ENCODE assay signal across 8 cellular contexts in the genomic region with DNA sequence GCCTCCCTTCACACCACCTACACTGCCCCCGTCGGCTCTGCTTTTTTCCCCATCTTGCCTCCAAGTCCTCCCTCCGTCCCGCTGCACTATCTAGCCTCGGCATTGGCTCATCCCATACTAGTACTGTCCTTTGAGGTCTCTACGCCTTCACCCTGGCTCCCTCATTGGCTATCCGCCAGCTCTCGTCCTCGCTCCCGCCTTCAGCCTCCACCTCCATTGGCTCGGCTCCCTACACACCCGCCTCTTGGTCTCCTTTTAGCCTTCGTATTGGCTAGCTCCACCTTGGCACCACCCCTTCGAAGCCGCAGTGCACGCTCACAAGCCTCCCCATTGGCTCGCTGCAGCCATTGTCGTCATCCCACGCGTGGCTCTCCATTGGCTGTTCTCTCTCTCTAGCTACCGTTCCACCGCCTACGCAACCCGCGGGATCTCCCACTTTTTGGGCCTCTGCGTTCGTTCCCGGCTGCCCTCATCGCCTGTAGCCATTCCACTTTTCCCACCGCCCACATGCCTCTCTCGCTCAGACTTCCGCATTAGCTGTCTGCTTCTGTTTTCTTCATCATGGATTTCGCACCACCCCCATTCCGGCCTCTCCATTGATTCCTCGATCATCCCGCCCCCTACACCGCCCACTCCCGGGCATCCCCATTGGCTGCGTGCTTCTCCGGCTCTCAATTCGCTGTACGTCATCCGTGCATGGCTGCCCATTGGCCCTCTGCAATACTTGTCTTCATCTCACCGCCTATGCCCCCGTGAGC. TPM values are rescaled to one million over a fixed set of nuclear protein-coding genes. Genes with fewer than 3 reads are reported as not detected.
DNase-seq lines count a peak whose midpoint lies in the region; ATAC-seq and TF ChIP-seq lines count a peak whose summit lies in the region.

No MANE protein-coding gene starts in this region.

- peak overlapping the region; percentile 92 for H2AFZ ChIP-seq in fibroblast of lung (ENCODE audit: low read length)

- H4K20me1 ChIP-seq in fibroblast of lung (ENCODE audit: control insufficient read depth, extremely low read depth, insufficient read depth, low read length) = no peaks in the 10 kb centered on the region

- CTCF ChIA-PET in naive thymus-derived CD4-positive, alpha-beta T cell (lab: Charles Lee) = interaction anchor here (0.6 to 1.2 kb wide), 3 partner anchors 22 to 585 kb away, joined by 3 to 4 read pairs (median 4); no protein-coding TSS in a partner anchor

- H3K36me3 Mint-ChIP-seq in activated T-helper 2 cell treated with anti-CD3 and anti-CD28 coated beads, Interferon-gamma antibody, Interleukin-2, Interleukin-4, amounts not matched to agents 10 μg/mL and 5 μg/mL and 100 μg/mL, durations not matched to agents 14 hours and 24 hours and 36 hours (ENCODE audit: low read depth) = peaks cover 26% of the 10 kb centered on the region
- peaks cover 0 to 15% (median 4%) of the 10 kb centered on the region in 5 donors for H3K36me3 Mint-ChIP-seq in naive thymus-derived CD4-positive, alpha-beta T cell
- H3K36me3 Mint-ChIP-seq in stimulated activated memory B cell treated with anti-CD40 and anti-IgM and Interleukin-4, amounts not matched to agents 10 μg/mL and 1 μg/mL and 100 μg/mL, for 72 hours = peaks cover 7% of the 10 kb centered on the region

- no peaks in the 10 kb centered on the region for H3K9me3 Mint-ChIP-seq in activated T-helper 2 cell treated with anti-CD3 and anti-CD28 coated beads, Interferon-gamma antibody, Interleukin-2, Interleukin-4, amounts not matched to agents 10 μg/mL and 5 μg/mL and 100 μg/mL, durations not matched to agents 14 hours and 24 hours and 36 hours
- H3K9me3 Mint-ChIP-seq in naive thymus-derived CD4-positive, alpha-beta T cell = peaks cover 0 to 5% (median 0%) of the 10 kb centered on the region in 11 donors
- no peaks in the 10 kb centered on the region for H3K9me3 Mint-ChIP-seq in stimulated activated memory B cell treated with anti-CD40 and anti-IgM and Interleukin-4, amounts not matched to agents 10 μg/mL and 1 μg/mL and 100 μg/mL, for 72 hours

- no peaks in the 10 kb centered on the region for H3K27me3 Mint-ChIP-seq in activated T-helper 2 cell treated with anti-CD3 and anti-CD28 coated beads, Interferon-gamma antibody, Interleukin-2, Interleukin-4, amounts not matched to agents 10 μg/mL and 5 μg/mL and 100 μg/mL, durations not matched to agents 14 hours and 24 hours and 36 hours (ENCODE audit: low read depth)
- no peaks in the 10 kb centered on the region for H3K27me3 Mint-ChIP-seq in naive thymus-derived CD4-positive, alpha-beta T cell
- no peaks in the 10 kb centered on the region for H3K27me3 Mint-ChIP-seq in stimulated activated memory B cell treated with anti-CD40 and anti-IgM and Interleukin-4, amounts not matched to agents 10 μg/mL and 1 μg/mL and 100 μg/mL, for 72 hours

- H3K4me2 ChIP-seq in fibroblast of lung (ENCODE audit: extremely low read depth, insufficient read depth, low read length) = peak overlapping the region; percentile 92

- intact Hi-C loops in activated T-helper 2 cell treated with anti-CD3 and anti-CD28 coated beads, Interferon-gamma antibody, Interleukin-2, Interleukin-4, amounts not matched to agents 10 μg/mL and 5 μg/mL and 100 μg/mL, durations not matched to agents 14 hours and 24 hours and 36 hours (cut with micrococcal nuclease) = loop anchor here (2.0 to 10.0 kb wide), 4 partner anchors 34 to 554 kb away; a partner anchor contains a TSS
- intact Hi-C loops in naive thymus-derived CD4-positive, alpha-beta T cell (cut with micrococcal nuclease) = loop anchor here (1.0 to 10.0 kb wide), 21 partner anchors 11 to 1614 kb away; a partner anchor contains a TSS

- peak overlapping the region; percentile 98 for H3K27ac Mint-ChIP-seq in activated T-helper 2 cell treated with anti-CD3 and anti-CD28 coated beads, Interferon-gamma antibody, Interleukin-2, Interleukin-4, amounts not matched to agents 10 μg/mL and 5 μg/mL and 100 μg/mL, durations not matched to agents 14 hours and 24 hours and 36 hours
- peak overlapping the region; percentile 99 to 100 (median 99) for H3K27ac Mint-ChIP-seq in naive thymus-derived CD4-positive, alpha-beta T cell
- H3K27ac Mint-ChIP-seq in stimulated activated memory B cell treated with anti-CD40 and anti-IgM and Interleukin-4, amounts not matched to agents 10 μg/mL and 1 μg/mL and 100 μg/mL, for 72 hours = peak overlapping the region; percentile 90

- POLR2A ChIA-PET in naive thymus-derived CD4-positive, alpha-beta T cell (lab: Charles Lee) = interaction anchor here (0.6 to 3.3 kb wide), 15 partner anchors 10 to 1903 kb away, joined by 3 to 30 read pairs (median 4); a partner anchor contains a TSS

- no peaks in the 10 kb centered on the region for H3K27me3 ChIP-seq in fibroblast of lung (ENCODE audit: control insufficient read depth, insufficient read depth, low read length)
- no peaks in the 10 kb centered on the region for H3K27me3 ChIP-seq in naive thymus-derived CD4-positive, alpha-beta T cell (ENCODE audit: control insufficient read depth in 2 of 2, insufficient read depth in 2 of 2, low read length in 2 of 2)

- H3K4me1 ChIP-seq in fibroblast of lung (ENCODE audit: control insufficient read depth, extremely low read depth, insufficient read depth, low read length) = no peaks in the 10 kb centered on the region
- H3K4me1 ChIP-seq in naive thymus-derived CD4-positive, alpha-beta T cell (ENCODE audit: control insufficient read depth in 2 of 2, insufficient read depth in 2 of 2, low read length in 2 of 2) = peaks cover 30 to 34% of the 10 kb centered on the region in 2 donors

- H3K4me3 ChIP-seq in LNCaP clone FGC (ENCODE audit: low read depth, low read length) = peak overlapping the region; percentile 65
- H3K4me3 ChIP-seq in fibroblast of lung (replicated peaks in 1 of 4; ENCODE audit: control extremely low read depth in 1 of 4, insufficient read depth in 1 of 4, low read depth in 3 of 4, low read length in 4 of 4) = peak overlapping the region; percentile 57 to 73 (median 62)
- peak overlapping the region; percentile 96 for H3K4me3 ChIP-seq in naive thymus-derived CD4-positive, alpha-beta T cell (ENCODE audit: low read length)

- ATAC-seq in naive thymus-derived CD4-positive, alpha-beta T cell = peak; percentile 89
- peak; percentile 96 for ATAC-seq in stimulated activated memory B cell treated with anti-CD40 and anti-IgM and Interleukin-4, amounts not matched to agents 10 μg/mL and 1 μg/mL and 100 μg/mL, for 72 hours

- H3K27ac ChIP-seq in fibroblast of lung (ENCODE audit: insufficient read depth, low read length) = peak overlapping the region; percentile 98
- H3K27ac ChIP-seq in naive thymus-derived CD4-positive, alpha-beta T cell (ENCODE audit: low read depth, low read length) = peak overlapping the region; percentile 99

- H3K9ac ChIP-seq in fibroblast of lung (ENCODE audit: insufficient read depth, low read length) = peak overlapping the region; percentile 92

- no peaks in the 10 kb centered on the region for H3K9me3 ChIP-seq in fibroblast of lung (ENCODE audit: control insufficient read depth, insufficient read depth, low read depth, low read length)
- no peaks in the 10 kb centered on the region for H3K9me3 ChIP-seq in naive thymus-derived CD4-positive, alpha-beta T cell (ENCODE audit: control insufficient read depth in 2 of 3, low read length in 3 of 3)

- no peak for TF ChIP-seq CTCF in LNCaP clone FGC (IDR thresholded peaks at IDR 0.05; ENCODE audit: control insufficient read depth, extremely low read depth, insufficient read depth)
- no peak for TF ChIP-seq CTCF in fibroblast of lung (conservative IDR thresholded peaks at IDR 0.05 in 1 of 2, IDR thresholded peaks at IDR 0.05 in 1 of 2; ENCODE audit: low read depth in 1 of 2, low read length in 2 of 2)

- peaks cover 14% of the 10 kb centered on the region for H3K79me2 ChIP-seq in fibroblast of lung (ENCODE audit: control insufficient read depth, insufficient read depth, low read length)

- H3K4me1 Mint-ChIP-seq in activated T-helper 2 cell treated with anti-CD3 and anti-CD28 coated beads, Interferon-gamma antibody, Interleukin-2, Interleukin-4, amounts not matched to agents 10 μg/mL and 5 μg/mL and 100 μg/mL, durations not matched to agents 14 hours and 24 hours and 36 hours (ENCODE audit: low read depth) = peaks cover 43% of the 10 kb centered on the region
- peaks cover 17 to 51% (median 42%) of the 10 kb centered on the region in 7 donors for H3K4me1 Mint-ChIP-seq in naive thymus-derived CD4-positive, alpha-beta T cell
- peaks cover 29% of the 10 kb centered on the region for H3K4me1 Mint-ChIP-seq in stimulated activated memory B cell treated with anti-CD40 and anti-IgM and Interleukin-4, amounts not matched to agents 10 μg/mL and 1 μg/mL and 100 μg/mL, for 72 hours

- peak overlapping the region; percentile 87 for H3K4me3 Mint-ChIP-seq in activated T-helper 2 cell treated with anti-CD3 and anti-CD28 coated beads, Interferon-gamma antibody, Interleukin-2, Interleukin-4, amounts not matched to agents 10 μg/mL and 5 μg/mL and 100 μg/mL, durations not matched to agents 14 hours and 24 hours and 36 hours (ENCODE audit: low read depth)
- peak overlapping the region; percentile 91 to 100 (median 96) for H3K4me3 Mint-ChIP-seq in naive thymus-derived CD4-positive, alpha-beta T cell
- H3K4me3 Mint-ChIP-seq in stimulated activated memory B cell treated with anti-CD40 and anti-IgM and Interleukin-4, amounts not matched to agents 10 μg/mL and 1 μg/mL and 100 μg/mL, for 72 hours = peak overlapping the region; percentile 88

- DNase-seq in EL (peak; percentile 97), H4 (ENCODE audit: low spot score) (peak; percentile 98), LNCaP clone FGC (ENCODE audit: low read depth) (peak; percentile 96), RPMI8226 (peak; percentile 98), fibroblast of lung (ENCODE audit: low read depth in 2 of 2) (peak; percentile 97 to 98)
- peak; percentile 92 for DNase-seq in activated T-helper 2 cell treated with anti-CD3 and anti-CD28 coated beads, Interferon-gamma antibody, Interleukin-2, Interleukin-4, amounts not matched to agents 10 μg/mL and 5 μg/mL and 100 μg/mL, durations not matched to agents 14 hours and 24 hours and 36 hours (ENCODE audit: low spot score)
- peak; percentile 72 to 97 (median 94) for DNase-seq in naive thymus-derived CD4-positive, alpha-beta T cell

- H3K36me3 ChIP-seq in fibroblast of lung (ENCODE audit: control insufficient read depth, insufficient read depth, low read length) = no peaks in the 10 kb centered on the region
- no peaks in the 10 kb centered on the region for H3K36me3 ChIP-seq in naive thymus-derived CD4-positive, alpha-beta T cell (ENCODE audit: control insufficient read depth in 2 of 3, insufficient read depth in 3 of 3, low read length in 3 of 3)

RNA-seq across cellular contexts. Expression of a gene that starts 0.4 kb away (rescaled TPM):
- total RNA-seq in H4 (2014; rRNA removed; shearing (Covaris generic)) = 8.2 and 10.5 TPM in 2 replicates
- total RNA-seq in activated T-helper 2 cell treated with anti-CD3 and anti-CD28 coated beads, Interferon-gamma antibody, Interleukin-2, Interleukin-4, amounts not matched to agents 10 μg/mL and 5 μg/mL and 100 μg/mL, durations not matched to agents 14 hours and 24 hours and 36 hours = 7.9 and 10.1 TPM in 2 replicates
- total RNA-seq in fibroblast of lung = 6.8 and 10.8 TPM in 2 replicates
- polyA plus RNA-seq in fibroblast of lung = 0.93 and 0.95 TPM in 2 replicates
- 1.4 and 1.5 TPM in 2 replicates for polyA plus RNA-seq in fibroblast of lung (2012)
- 0.19 and 0.86 TPM in 2 replicates for polyA minus RNA-seq in fibroblast of lung (ENCODE audit: low replicate concordance)
- 10 to 100 TPM in 3 of 5 experiments, 1 to 10 TPM in 2; 8.9 to 16.3 (median 12.3) TPM for total RNA-seq in naive thymus-derived CD4-positive, alpha-beta T cell
- 1 to 10 TPM; 9.1 to 9.5 TPM for polyA plus RNA-seq in naive thymus-derived CD4-positive, alpha-beta T cell

RNA-seq across cellular contexts. Expression of a gene that starts 4.7 kb away (rescaled TPM):
- total RNA-seq in H4 (2014; rRNA removed; shearing (Covaris generic)) = not detected in 2 replicates
- total RNA-seq in activated T-helper 2 cell treated with anti-CD3 and anti-CD28 coated beads, Interferon-gamma antibody, Interleukin-2, Interleukin-4, amounts not matched to agents 10 μg/mL and 5 μg/mL and 100 μg/mL, durations not matched to agents 14 hours and 24 hours and 36 hours = 28.9 and 29.4 TPM in 2 replicates
- total RNA-seq in fibroblast of lung = under 0.01 TPM in 1 of 2 replicates, not detected in the other
- 0.03 TPM in 1 of 2 replicates, not detected in the other for polyA plus RNA-seq in fibroblast of lung
- 0.14 TPM in 1 of 2 replicates, not detected in the other for polyA plus RNA-seq in fibroblast of lung (2012)
- polyA minus RNA-seq in fibroblast of lung (ENCODE audit: low replicate concordance) = not detected in 2 replicates
- total RNA-seq in naive thymus-derived CD4-positive, alpha-beta T cell = 10 to 100 TPM in 1 of 5 experiments, 1 to 10 TPM in 2, under 1 TPM in 2; 0.50 to 25.3 (median 1.7) TPM
- polyA plus RNA-seq in naive thymus-derived CD4-positive, alpha-beta T cell = under 1 TPM; 0.35 to 0.41 TPM

RNA-seq across cellular contexts. Expression of a gene that starts 33.9 kb away (rescaled TPM):
- 9.2 and 11.3 TPM in 2 replicates for total RNA-seq in H4 (2014; rRNA removed; shearing (Covaris generic))
- total RNA-seq in activated T-helper 2 cell treated with anti-CD3 and anti-CD28 coated beads, Interferon-gamma antibody, Interleukin-2, Interleukin-4, amounts not matched to agents 10 μg/mL and 5 μg/mL and 100 μg/mL, durations not matched to agents 14 hours and 24 hours and 36 hours = 30.2 and 32.0 TPM in 2 replicates
- total RNA-seq in fibroblast of lung = 7.2 and 8.9 TPM in 2 replicates
- polyA plus RNA-seq in fibroblast of lung = 4.6 and 7.4 TPM in 2 replicates
- polyA plus RNA-seq in fibroblast of lung (2012) = 8.8 and 12.7 TPM in 2 replicates
- 9.0 and 38.4 TPM in 2 replicates for polyA minus RNA-seq in fibroblast of lung (ENCODE audit: low replicate concordance)
- 10 to 100 TPM; 19.0 to 34.0 (median 27.6) TPM for total RNA-seq in naive thymus-derived CD4-positive, alpha-beta T cell
- polyA plus RNA-seq in naive thymus-derived CD4-positive, alpha-beta T cell = 10 to 100 TPM; 25.3 to 34.9 TPM

RNA-seq across cellular contexts. Expression of a gene that starts 34.3 kb away (rescaled TPM):
- not detected in 2 replicates for total RNA-seq in H4 (2014; rRNA removed; shearing (Covaris generic))
- not detected in 2 replicates for total RNA-seq in activated T-helper 2 cell treated with anti-CD3 and anti-CD28 coated beads, Interferon-gamma antibody, Interleukin-2, Interleukin-4, amounts not matched to agents 10 μg/mL and 5 μg/mL and 100 μg/mL, durations not matched to agents 14 hours and 24 hours and 36 hours
- total RNA-seq in fibroblast of lung = not detected in 2 replicates
- not detected in 2 replicates for polyA plus RNA-seq in fibroblast of lung
- polyA plus RNA-seq in fibroblast of lung (2012) = not detected in 2 replicates
- polyA minus RNA-seq in fibroblast of lung (ENCODE audit: low replicate concordance) = not detected in 2 replicates
- not detected for total RNA-seq in naive thymus-derived CD4-positive, alpha-beta T cell
- polyA plus RNA-seq in naive thymus-derived CD4-positive, alpha-beta T cell = not detected

RNA-seq across cellular contexts. Expression of a gene that starts 36.0 kb away (rescaled TPM):
- total RNA-seq in H4 (2014; rRNA removed; shearing (Covaris generic)) = not detected in 2 replicates
- total RNA-seq in activated T-helper 2 cell treated with anti-CD3 and anti-CD28 coated beads, Interferon-gamma antibody, Interleukin-2, Interleukin-4, amounts not matched to agents 10 μg/mL and 5 μg/mL and 100 μg/mL, durations not matched to agents 14 hours and 24 hours and 36 hours = 0.23 and 0.32 TPM in 2 replicates
- 0.17 and 0.26 TPM in 2 replicates for total RNA-seq in fibroblast of lung
- not detected in 2 replicates for polyA plus RNA-seq in fibroblast of lung
- not detected in 2 replicates for polyA plus RNA-seq in fibroblast of lung (2012)
- polyA minus RNA-seq in fibroblast of lung (ENCODE audit: low replicate concordance) = not detected in 2 replicates
- total RNA-seq in naive thymus-derived CD4-positive, alpha-beta T cell = 1 to 10 TPM in 4 of 5 experiments, under 1 TPM in 1; 0.58 to 2.2 (median 1.3) TPM
- polyA plus RNA-seq in naive thymus-derived CD4-positive, alpha-beta T cell = under 1 TPM in 1 of 2 donors, not detected in 1; 0.12 TPM

Comparison
In these comparisons a context has a peak if more than half of its experiments do, and no peak if none do; other contexts are left out.
1. Peak in every context shown above with its lines: DNase-seq, ATAC-seq, H3K4me3 ChIP-seq and H3K27ac ChIP-seq.